In genomic region chrX:1537031-1537715, GRCh38 we compare ENCODE assay signal across 8 cellular contexts. TPM values are rescaled to one million over a fixed set of nuclear protein-coding genes. Genes with fewer than 3 reads are reported as not detected.
DNase-seq lines count a peak whose midpoint lies in the region; ATAC-seq, FAIRE-seq and TF ChIP-seq lines count a peak whose summit lies in the region.

TSS of gene P2RY8 (minus strand) at chrX:1537185. CDS start at chrX:1466558, 70,627 bp downstream.

- TF ChIP-seq CTCF in gastroesophageal sphincter (IDR thresholded peaks at IDR 0.05) = no peak
- TF ChIP-seq CTCF in D721Med (IDR thresholded peaks at IDR 0.05; ENCODE audit: insufficient read depth, missing control alignments) = no peak

- no peak for TF ChIP-seq EP300 in gastroesophageal sphincter (IDR thresholded peaks at IDR 0.05)

- no peaks in the 10 kb centered on the region for H3K9me3 ChIP-seq in gastroesophageal sphincter

- H3K4me1 ChIP-seq in gastroesophageal sphincter = no peaks in the 10 kb centered on the region

- DNase-seq in NCI-H146 (lab: John Stamatoyannopoulos, UW) (peak; percentile 11), NCI-H146 treated with DMSO at 0.1 percent for 48 hours (lab: John Stamatoyannopoulos, UW; ENCODE audit: unreplicated experiment) (no peak), NOMO-1 treated with dmso at 0.1 percent for 144 hours (lab: John Stamatoyannopoulos, UW; ENCODE audit: unreplicated experiment) (peak; percentile 97), D721Med (ENCODE audit: insufficient read length, low spot score) (no peak)
- DNase-seq in activated CD8-positive, alpha-beta memory T cell treated with anti-CD3 and anti-CD28 coated beads, Interleukin-2, amount 50 U/mL, for 48 hours = peak; percentile 88
- DNase-seq in stimulated activated CD4-positive, alpha-beta T cell treated with anti-CD3 and anti-CD28 coated beads, Interleukin-1b, Interleukin-23, amount 100 ng/mL, for 24 hours (ENCODE audit: low read depth in 4 of 4, low spot score in 1 of 4) = peak in 3 of 4 experiments; percentile 49 to 67 (median 65)

- no peak for TF ChIP-seq POLR2A in gastroesophageal sphincter (IDR thresholded peaks at IDR 0.05)

- H3K36me3 ChIP-seq in gastroesophageal sphincter = no peaks in the 10 kb centered on the region

- ATAC-seq in HG02938 (IDR thresholded peaks at IDR 0.05; ENCODE audit: unreplicated experiment) = peak; percentile 56
- peak; percentile 70 for ATAC-seq in gastroesophageal sphincter

- peaks cover 12% of the 10 kb centered on the region for H3K27me3 ChIP-seq in gastroesophageal sphincter

- peak within 1 kb of the TSS in 3 of 4 donors; percentile 11 to 52 (median 51) for H3K27ac ChIP-seq in gastroesophageal sphincter

- WGBS in gastroesophageal sphincter (ENCODE audit: low coverage in 1 of 2), 2 donors = 62 to 69% methylated on average over 9 to 22 of the region's 27 CpGs

- peak within 1 kb of the TSS; percentile 13 to 40 for H3K4me3 ChIP-seq in gastroesophageal sphincter

- no peak for FAIRE-seq in D721Med (lab: Jason Lieb, UNC)

RNA-seq across cellular contexts. Expression of gene P2RY8, which starts in this region (rescaled TPM):
- 1 to 10 TPM in 3 of 4 donors, under 1 TPM in 1; 0.81 to 2.7 (median 1.8) TPM for total RNA-seq in gastroesophageal sphincter

Comparison
In these comparisons a context has a peak if more than half of its experiments do, and no peak if none do; other contexts are left out.
1. DNase-seq: peak in NCI-H146 (single experiment), NOMO-1 treated with dmso at 0.1 percent for 144 hours (single experiment), activated CD8-positive, alpha-beta memory T cell treated with anti-CD3 and anti-CD28 coated beads, Interleukin-2, amount 50 U/mL, for 48 hours (single experiment) and stimulated activated CD4-positive, alpha-beta T cell treated with anti-CD3 and anti-CD28 coated beads, Interleukin-1b, Interleukin-23, amount 100 ng/mL, for 24 hours (3 of 4); none in NCI-H146 treated with DMSO at 0.1 percent for 48 hours (single experiment) and D721Med (single experiment).